ENCODE assay signal across 13 cellular contexts in genomic region chr10:126059101-126059826, GRCh38.
DNase-seq lines count a peak whose midpoint lies in the region; ATAC-seq and TF ChIP-seq lines count a peak whose summit lies in the region.
"Had no signal": no experiment of that assay in that cellular context is flagged by ENCODE, and none has a peak within 500 bp of the region (broad histone marks: within the 10 kb centered on the region; RNA-seq: fewer than 3 reads in every experiment).

No MANE protein-coding gene starts in this region.

- in situ Hi-C loops in KBM-7 (cut with MboI; ENCODE audit: low pct_unique_long_range_greater_than_20kb, low sequenced_read_pairs) = no loop called here

- no peak for TF ChIP-seq CTCF in glutamatergic neuron (IDR thresholded peaks at IDR 0.05; ENCODE audit: partially characterized antibody, unreplicated experiment)
- TF ChIP-seq CTCF in smooth muscle cell (IDR thresholded peaks at IDR 0.05; ENCODE audit: borderline replicate concordance, insufficient read depth, poor library complexity, severe bottlenecking) = no peak

- H3K27me3 ChIP-seq in adipocyte (replicated peaks; ENCODE audit: control insufficient read depth, insufficient read depth, low read length) = no peaks in the 10 kb centered on the region
- H3K27me3 ChIP-seq in smooth muscle cell (ENCODE audit: low read depth) = no peaks in the 10 kb centered on the region

- peak overlapping the region; percentile 21 for H3K4me3 Mint-ChIP-seq in glutamatergic neuron (ENCODE audit: unreplicated experiment)
- H3K4me3 Mint-ChIP-seq in activated T-cell treated with anti-CD3 and anti-CD28 coated beads, Interleukin-2, amount 50 U/mL, for 4 hours = no peak overlapping the region
- H3K4me3 Mint-ChIP-seq: activated CD4-positive, alpha-beta memory T cell treated with anti-CD3 and anti-CD28 coated beads for 36 hours had no signal

- H3K4me3 ChIP-seq in adipocyte (ENCODE audit: low read length) (peak overlapping the region; percentile 41), smooth muscle cell (no peak overlapping the region)

- no peaks in the 10 kb centered on the region for H3K9me3 ChIP-seq in adipocyte (ENCODE audit: control insufficient read depth, low read length)
- H3K9me3 ChIP-seq in smooth muscle cell (replicated peaks; ENCODE audit: low read depth) = no peaks in the 10 kb centered on the region

- H3K36me3 Mint-ChIP-seq in glutamatergic neuron (ENCODE audit: unreplicated experiment) = peaks cover 5% of the 10 kb centered on the region
- H3K36me3 Mint-ChIP-seq in activated T-cell treated with anti-CD3 and anti-CD28 coated beads, Interleukin-2, amount 50 U/mL, for 4 hours (ENCODE audit: insufficient read depth) = no peaks in the 10 kb centered on the region
- H3K36me3 Mint-ChIP-seq: activated CD4-positive, alpha-beta memory T cell treated with anti-CD3 and anti-CD28 coated beads for 36 hours had no signal

- ATAC-seq in activated T-cell treated with anti-CD3 and anti-CD28 coated beads, Interleukin-2, amount 50 U/mL, for 4 hours = no peak
- ATAC-seq: esophagus mucosa had no signal

- WGBS in smooth muscle cell (ENCODE audit: low lambda C conversion rate) = 20% methylated on average over 4 of the region's 4 CpGs

- H4K20me1 ChIP-seq in smooth muscle cell (ENCODE audit: low read depth) = no peaks in the 10 kb centered on the region

- no peak overlapping the region for H2AFZ ChIP-seq in smooth muscle cell (ENCODE audit: low read depth)

- no peaks in the 10 kb centered on the region for H3K27me3 Mint-ChIP-seq in glutamatergic neuron (ENCODE audit: unreplicated experiment)
- H3K27me3 Mint-ChIP-seq in activated T-cell treated with anti-CD3 and anti-CD28 coated beads, Interleukin-2, amount 50 U/mL, for 4 hours (ENCODE audit: low read depth) = no peaks in the 10 kb centered on the region
- H3K27me3 Mint-ChIP-seq: activated CD4-positive, alpha-beta memory T cell treated with anti-CD3 and anti-CD28 coated beads for 36 hours had no signal

- peak overlapping the region; percentile 61 for H3K4me2 ChIP-seq in smooth muscle cell

- DNase-seq in HCEC 1CT (peak; percentile 89), adipocyte (ENCODE audit: low read depth) (peak; percentile 21), glutamatergic neuron (no peak), smooth muscle cell (lab: John Stamatoyannopoulos, UW; ENCODE audit: unreplicated experiment) (no peak), SW480 (ENCODE audit: low spot score) (no peak), KBM-7 (no peak), SHP77 treated with DMSO at 0.1 percent for 48 hours (lab: John Stamatoyannopoulos, UW) (no peak)
- no peak for DNase-seq in activated T-cell treated with anti-CD3 and anti-CD28 coated beads, Interleukin-2, amount 50 U/mL, for 4 hours
- DNase-seq: activated CD4-positive, alpha-beta memory T cell treated with anti-CD3 and anti-CD28 coated beads for 36 hours; activated effector memory CD4-positive, alpha-beta T cell treated with anti-CD3 and anti-CD28 coated beads, Interleukin-2, amount 50 U/mL, for 16 hours; Calu3; caudate nucleus had no signal

- H3F3A ChIP-seq in smooth muscle cell (ENCODE audit: low read depth) = peaks cover 34% of the 10 kb centered on the region

- peaks cover 27% of the 10 kb centered on the region for H3K4me1 Mint-ChIP-seq in glutamatergic neuron (ENCODE audit: low read depth, unreplicated experiment)
- no peaks in the 10 kb centered on the region for H3K4me1 Mint-ChIP-seq in activated T-cell treated with anti-CD3 and anti-CD28 coated beads, Interleukin-2, amount 50 U/mL, for 4 hours (ENCODE audit: low read depth)

- H3K27ac Mint-ChIP-seq in glutamatergic neuron (ENCODE audit: unreplicated experiment) = peak overlapping the region; percentile 78
- H3K27ac Mint-ChIP-seq: activated CD4-positive, alpha-beta memory T cell treated with anti-CD3 and anti-CD28 coated beads for 36 hours had no signal

- H3K36me3 ChIP-seq in adipocyte (ENCODE audit: control insufficient read depth, insufficient read depth, low read length, severe bottlenecking) = peaks cover 18% of the 10 kb centered on the region
- H3K36me3 ChIP-seq in smooth muscle cell (ENCODE audit: low read depth) = no peaks in the 10 kb centered on the region

- peaks cover 55% of the 10 kb centered on the region for H3K4me1 ChIP-seq in adipocyte (ENCODE audit: control insufficient read depth, insufficient read depth, low read length)
- peaks cover 10% of the 10 kb centered on the region for H3K4me1 ChIP-seq in smooth muscle cell (ENCODE audit: low read depth)

- H3K9me3 Mint-ChIP-seq in glutamatergic neuron (ENCODE audit: unreplicated experiment) = peaks cover 8% of the 10 kb centered on the region
- no peaks in the 10 kb centered on the region for H3K9me3 Mint-ChIP-seq in activated T-cell treated with anti-CD3 and anti-CD28 coated beads, Interleukin-2, amount 50 U/mL, for 4 hours
- H3K9me3 Mint-ChIP-seq: activated CD4-positive, alpha-beta memory T cell treated with anti-CD3 and anti-CD28 coated beads for 36 hours had no signal

- peak overlapping the region; percentile 99 for H3K27ac ChIP-seq in smooth muscle cell (ENCODE audit: low read depth)

- H3K79me2 ChIP-seq in smooth muscle cell (ENCODE audit: low read depth) = no peaks in the 10 kb centered on the region

- H3K9ac ChIP-seq in adipocyte (ENCODE audit: low read length) (peak overlapping the region; percentile 63), smooth muscle cell (ENCODE audit: low read depth) (peak overlapping the region; percentile 95)

Comparison
In these comparisons a context has a peak if more than half of its experiments do, and no peak if none do; other contexts are left out.
1. DNase-seq: peak in HCEC 1CT (single experiment) and adipocyte (single experiment); none in glutamatergic neuron (single experiment), smooth muscle cell (single experiment), SW480 (single experiment), KBM-7 (single experiment), activated T-cell treated with anti-CD3 and anti-CD28 coated beads, Interleukin-2, amount 50 U/mL, for 4 hours (single experiment) and SHP77 treated with DMSO at 0.1 percent for 48 hours (single experiment).